26 cellular contexts compared by ENCODE assay signal in genomic region chr2:234851451-234851850, GRCh38.
"Had no signal": no experiment of that assay in that cellular context is flagged by ENCODE, and none has a peak within 500 bp of the region (broad histone marks: within the 10 kb centered on the region; RNA-seq: fewer than 3 reads in every experiment).

No MANE protein-coding gene starts in this region.

- H3K4me3 ChIP-seq: esophagus muscularis mucosa, heart right ventricle, left lung, neural progenitor cell, right lobe of liver, thoracic aorta, tibial nerve, upper lobe of right lung, uterus had no signal

- H3K27ac ChIP-seq: esophagus muscularis mucosa, foreskin keratinocyte, heart right ventricle, left lung, neural progenitor cell, parathyroid adenoma, right lobe of liver, thoracic aorta, tibial nerve, upper lobe of right lung, uterus had no signal

- H3K4me1 ChIP-seq: esophagus muscularis mucosa, foreskin keratinocyte, left lung, parathyroid adenoma, tibial nerve, upper lobe of right lung, uterus had no signal

- H3K36me3 ChIP-seq: esophagus muscularis mucosa, heart right ventricle, left lung, neural progenitor cell, right lobe of liver, thoracic aorta, tibial nerve, upper lobe of right lung, uterus had no signal

- H3K4me2 ChIP-seq: neural progenitor cell had no signal

- H3K9me3 ChIP-seq: esophagus muscularis mucosa, left lung, right lobe of liver, thoracic aorta, tibial nerve, upper lobe of right lung, uterus had no signal

- H3K9me3 Mint-ChIP-seq: nephron; stimulated activated naive CD8-positive, alpha-beta T cell treated with anti-CD3 and anti-CD28 coated beads, Interleukin-15, Interleukin-2, amounts not matched to agents 100 ng/mL and 50 ng/mL, for 24 hours had no signal

- H3K27ac Mint-ChIP-seq: naive thymus-derived CD4-positive, alpha-beta T cell; nephron; neural progenitor cell; progenitor cell of endocrine pancreas; stimulated activated naive B cell treated with anti-CD40 and anti-IgM and Interleukin-4, amounts not matched to agents 10 μg/mL and 1 μg/mL and 100 μg/mL, for 72 hours; stimulated activated naive CD8-positive, alpha-beta T cell treated with anti-CD3 and anti-CD28 coated beads, Interleukin-15, Interleukin-2, amounts not matched to agents 100 ng/mL and 50 ng/mL, for 24 hours had no signal

- ATAC-seq: foreskin keratinocyte; left lung; naive thymus-derived CD4-positive, alpha-beta T cell; stimulated activated naive B cell treated with anti-CD40 and anti-IgM and Interleukin-4, amounts not matched to agents 10 μg/mL and 1 μg/mL and 100 μg/mL, for 72 hours; upper lobe of right lung had no signal

- H3K79me2 ChIP-seq: parathyroid adenoma had no signal

- H3K4me3 Mint-ChIP-seq: naive thymus-derived CD4-positive, alpha-beta T cell; nephron; neural progenitor cell; stimulated activated naive B cell treated with anti-CD40 and anti-IgM and Interleukin-4, amounts not matched to agents 10 μg/mL and 1 μg/mL and 100 μg/mL, for 72 hours; stimulated activated naive CD8-positive, alpha-beta T cell treated with anti-CD3 and anti-CD28 coated beads, Interleukin-15, Interleukin-2, amounts not matched to agents 100 ng/mL and 50 ng/mL, for 24 hours had no signal

- H3K4me1 Mint-ChIP-seq: naive thymus-derived CD4-positive, alpha-beta T cell had no signal

- H3K27me3 ChIP-seq: esophagus muscularis mucosa, heart right ventricle, left lung, neural progenitor cell, right lobe of liver, tibial nerve, upper lobe of right lung, uterus had no signal

- H3K36me3 Mint-ChIP-seq: naive thymus-derived CD4-positive, alpha-beta T cell had no signal

- DNase-seq: dermis blood vessel endothelial cell; effector memory CD4-positive, alpha-beta T cell; foreskin keratinocyte; glutamatergic neuron; heart right ventricle; hippocampal formation; left cardiac atrium; left lung; mesendoderm; midbrain; naive thymus-derived CD4-positive, alpha-beta T cell; right lobe of liver; small intestine; stimulated activated CD4-positive, alpha-beta T cell treated with anti-CD3 and anti-CD28 coated beads, Interleukin-15, amount 100 ng/mL, for 24 hours; stimulated activated CD4-positive, alpha-beta T cell treated with anti-CD3 and anti-CD28 coated beads, Interleukin-2, amount 100 ng/mL, for 48 hours; stimulated activated naive B cell treated with anti-CD40 and anti-IgM and Interleukin-4, amounts not matched to agents 10 μg/mL and 1 μg/mL and 100 μg/mL, for 72 hours; upper lobe of right lung; uterus had no signal

- H2AFZ ChIP-seq: neural progenitor cell, parathyroid adenoma had no signal
